In the genomic region with DNA sequence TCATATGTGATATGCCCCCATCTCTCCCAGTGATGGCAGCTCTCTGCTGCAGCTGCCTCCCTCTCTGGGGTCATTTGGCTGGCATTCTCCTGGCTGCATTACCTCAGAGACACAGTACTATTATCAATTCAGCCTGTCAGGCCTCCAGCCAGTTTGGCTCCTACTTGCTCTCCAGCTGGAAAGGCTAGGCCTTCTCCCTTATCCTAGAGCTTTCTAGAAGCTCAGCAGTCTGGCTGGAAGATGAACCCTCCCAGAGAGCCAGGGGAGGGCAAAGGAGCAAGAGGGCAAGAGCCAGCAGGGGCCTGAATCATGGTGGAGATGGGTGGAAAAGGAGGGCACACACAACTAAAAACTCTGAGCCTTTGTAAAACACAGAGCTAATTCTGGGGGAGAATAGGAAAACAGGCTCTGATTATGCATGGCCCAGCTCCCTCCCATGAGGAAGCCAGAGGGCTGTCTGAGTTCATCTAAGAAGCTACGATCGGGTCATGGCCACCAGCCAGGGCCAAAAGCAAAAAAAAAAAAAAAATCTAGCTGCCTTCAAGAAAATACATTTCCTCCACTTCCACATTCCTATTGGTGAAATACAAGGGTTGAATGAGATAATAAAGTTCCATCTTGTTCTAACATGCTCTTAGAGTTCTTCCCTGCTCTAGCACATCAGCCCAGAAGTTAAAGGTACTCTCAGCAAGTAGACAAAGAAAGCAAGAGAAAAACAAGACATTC, we compare ENCODE assay signal across 11 cellular contexts. TPM values are rescaled to one million over a fixed set of nuclear protein-coding genes. Genes with fewer than 3 reads are reported as not detected.
DNase-seq lines count a peak whose midpoint lies in the region; ATAC-seq, FAIRE-seq and TF ChIP-seq lines count a peak whose summit lies in the region.
"Had no signal": no experiment of that assay in that cellular context is flagged by ENCODE, and none has a peak within 500 bp of the region (broad histone marks: within the 10 kb centered on the region; RNA-seq: fewer than 3 reads in every experiment).

No MANE protein-coding gene starts in this region.

- TF ChIP-seq EP300 in transverse colon (IDR thresholded peaks at IDR 0.05; ENCODE audit: low read depth): no peak

- no peaks in the 10 kb centered on the region for H3K36me3 Mint-ChIP-seq in mesothelial cell of epicardium

- H3K36me3 ChIP-seq in fibroblast of lung (ENCODE audit: control insufficient read depth, insufficient read depth, low read length): no peaks in the 10 kb centered on the region
- no peaks in the 10 kb centered on the region for H3K36me3 ChIP-seq in transverse colon

- peaks cover 47% of the 10 kb centered on the region for H3K4me1 Mint-ChIP-seq in mesothelial cell of epicardium

- H4K20me1 ChIP-seq in fibroblast of lung (ENCODE audit: control insufficient read depth, extremely low read depth, insufficient read depth, low read length): no peaks in the 10 kb centered on the region

- no peaks in the 10 kb centered on the region for H3K27me3 Mint-ChIP-seq in mesothelial cell of epicardium (ENCODE audit: low read depth)

- intact Hi-C loops in transverse colon (cut with DNase I; ENCODE audit: low total_unique reads): no loop called here

- H3K4me1 ChIP-seq in fibroblast of lung (ENCODE audit: control insufficient read depth, extremely low read depth, insufficient read depth, low read length): peaks cover 31% of the 10 kb centered on the region
- H3K4me1 ChIP-seq in transverse colon: peaks cover 31 to 60% (median 38%) of the 10 kb centered on the region in 4 donors

- peak; percentile 42 for DNase-seq in amniotic epithelial cell (ENCODE audit: low read depth)
- peak; percentile 55 to 81 for DNase-seq in fibroblast of lung (ENCODE audit: low read depth in 2 of 2)
- DNase-seq in mesothelial cell of epicardium (ENCODE audit: low spot score in 2 of 2, unreplicated experiment in 2 of 2): no peak
- no peak for DNase-seq in transverse colon
- no peak for DNase-seq in germinal center (ENCODE audit: low spot score)
- DNase-seq in activated CD4-positive, alpha-beta T cell treated with anti-CD3 and anti-CD28 coated beads for 48 hours: no peak
- no peak for DNase-seq in urothelium cell line (ENCODE audit: low spot score)
- DNase-seq: DMS153, HCEC 1CT had no signal

- H3K4me2 ChIP-seq in fibroblast of lung (ENCODE audit: extremely low read depth, insufficient read depth, low read length): no peak overlapping the region

- no peak overlapping the region for H3K4me3 Mint-ChIP-seq in mesothelial cell of epicardium

- ATAC-seq in HG02642 (IDR thresholded peaks at IDR 0.05; ENCODE audit: poor library complexity, unreplicated experiment): no peak

- in situ Hi-C loops in transverse colon (cut with MboI; ENCODE audit: low pct_ligation_motif_present in 1 of 4, low pct_unique_long_range_greater_than_20kb in 1 of 4, low sequenced_read_pairs in 3 of 4): no loop called here

- H2AFZ ChIP-seq in fibroblast of lung (ENCODE audit: low read length): no peak overlapping the region

- H3K79me2 ChIP-seq in fibroblast of lung (ENCODE audit: control insufficient read depth, insufficient read depth, low read length): no peaks in the 10 kb centered on the region

- no peak for TF ChIP-seq POLR2A in transverse colon (IDR thresholded peaks at IDR 0.05)

- WGBS in transverse colon (ENCODE audit: low coverage in 1 of 2), 2 donors: 16 to 17% methylated on average over 2 of the region's 2 CpGs

- no peak overlapping the region for H3K27ac ChIP-seq in fibroblast of lung (ENCODE audit: insufficient read depth, low read length)
- H3K27ac ChIP-seq in transverse colon: peak overlapping the region; percentile 64 to 87 (median 83)

- peak overlapping the region; percentile 48 for H3K27ac Mint-ChIP-seq in mesothelial cell of epicardium

- H3K9me3 Mint-ChIP-seq in mesothelial cell of epicardium: no peaks in the 10 kb centered on the region

- TF ChIP-seq CTCF in fibroblast of lung (conservative IDR thresholded peaks at IDR 0.05 in 1 of 2, IDR thresholded peaks at IDR 0.05 in 1 of 2; ENCODE audit: low read depth in 1 of 2, low read length in 2 of 2): no peak
- TF ChIP-seq CTCF in mesothelial cell of epicardium (IDR thresholded peaks at IDR 0.05; ENCODE audit: unreplicated experiment): no peak
- TF ChIP-seq CTCF in transverse colon (IDR thresholded peaks at IDR 0.05): no peak

- H3K4me3 ChIP-seq in fibroblast of lung (replicated peaks in 1 of 4; ENCODE audit: control extremely low read depth in 1 of 4, insufficient read depth in 1 of 4, low read depth in 3 of 4, low read length in 4 of 4) (no peak overlapping the region), transverse colon (no peak overlapping the region)

- H3K9me3 ChIP-seq in fibroblast of lung (ENCODE audit: control insufficient read depth, insufficient read depth, low read depth, low read length) (no peaks in the 10 kb centered on the region), transverse colon (no peaks in the 10 kb centered on the region)

- FAIRE-seq in urothelium cell line (lab: Jason Lieb, UNC): no peak

- H3K9ac ChIP-seq in fibroblast of lung (ENCODE audit: insufficient read depth, low read length): no peak overlapping the region

- no peaks in the 10 kb centered on the region for H3K27me3 ChIP-seq in fibroblast of lung (ENCODE audit: control insufficient read depth, insufficient read depth, low read length)
- no peaks in the 10 kb centered on the region for H3K27me3 ChIP-seq in transverse colon

RNA-seq across cellular contexts. Expression of gene LAMB3, which starts 8.8 kb away (rescaled TPM):
- 12.1 and 23.3 TPM in 2 replicates for total RNA-seq in fibroblast of lung
- polyA plus RNA-seq in fibroblast of lung: 4.1 and 5.5 TPM in 2 replicates
- 6.4 and 8.1 TPM in 2 replicates for polyA plus RNA-seq in fibroblast of lung (2012)
- polyA minus RNA-seq in fibroblast of lung (ENCODE audit: low replicate concordance): 13.9 and 18.9 TPM in 2 replicates
- total RNA-seq in mesothelial cell of epicardium: 34.7 to 37.0 TPM (median 37.0 TPM) in 3 replicates
- total RNA-seq in transverse colon: 100 to 1,000 TPM in 3 of 4 donors, 10 to 100 TPM in 1; 47.2 to 147 (median 126) TPM

RNA-seq across cellular contexts. Expression of gene G0S2, which starts 31.8 kb away (rescaled TPM):
- total RNA-seq in fibroblast of lung (79.1 and 180 TPM in 2 replicates), mesothelial cell of epicardium (3.6 to 5.6 TPM (median 4.1 TPM) in 3 replicates), transverse colon (10 to 100 TPM in 2 of 4 donors, 1 to 10 TPM in 2; 1.8 to 84.2 (median 26.9) TPM)
- 3.9 and 11.0 TPM in 2 replicates for polyA plus RNA-seq in fibroblast of lung
- polyA plus RNA-seq in fibroblast of lung (2012): 7.1 and 18.0 TPM in 2 replicates
- polyA minus RNA-seq in fibroblast of lung (ENCODE audit: low replicate concordance): 0.67 and 0.85 TPM in 2 replicates

RNA-seq across cellular contexts. Expression of gene CAMK1G, which starts 59.9 kb away (rescaled TPM):
- 0.77 and 1.7 TPM in 2 replicates for total RNA-seq in fibroblast of lung
- polyA plus RNA-seq in fibroblast of lung: 0.96 and 3.0 TPM in 2 replicates
- polyA plus RNA-seq in fibroblast of lung (2012): 0.34 and 1.5 TPM in 2 replicates
- 0.16 and 2.4 TPM in 2 replicates for polyA minus RNA-seq in fibroblast of lung (ENCODE audit: low replicate concordance)
- total RNA-seq in mesothelial cell of epicardium: 3.8 to 5.2 TPM (median 4.5 TPM) in 3 replicates
- not detected for total RNA-seq in transverse colon
- total RNA-seq: mesenteric fat pad had no signal

Comparison
In these comparisons a context has a peak if more than half of its experiments do, and no peak if none do; other contexts are left out.
1. DNase-seq: peak in amniotic epithelial cell (single experiment) and fibroblast of lung (2 of 2); none in mesothelial cell of epicardium (0 of 2), transverse colon (single experiment), germinal center (single experiment), activated CD4-positive, alpha-beta T cell treated with anti-CD3 and anti-CD28 coated beads for 48 hours (single experiment) and urothelium cell line (single experiment).